1 cellular context compared by ENCODE assay signal in the genomic region with DNA sequence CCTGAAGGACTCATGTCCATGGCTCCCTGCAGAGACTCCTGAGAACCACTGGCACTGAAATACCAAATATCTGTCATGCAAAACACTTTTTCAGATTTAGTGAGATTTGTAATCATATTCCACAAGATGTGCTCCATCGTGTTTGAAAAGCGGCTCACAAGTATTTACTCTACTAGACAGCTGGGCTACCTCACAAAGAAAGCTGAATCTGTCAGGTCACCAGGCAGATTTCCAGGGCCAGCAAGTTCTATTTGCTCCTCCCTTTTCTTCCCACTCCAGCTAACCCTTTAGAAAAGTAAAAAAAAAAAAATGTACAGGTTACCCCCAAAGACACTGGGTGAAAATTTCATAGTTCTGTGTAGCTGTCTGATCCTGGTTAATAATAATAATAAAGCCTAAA.
TF ChIP-seq lines count a peak whose summit lies in the region.

No MANE protein-coding gene starts in this region.

TF ChIP-seq in SK-N-SH treated with all-trans-retinoic acid at 6 μM for 48 hours, 23 proteins besides CTCF, POLR2A, EP300 and RAD21 (continued from another document):
- TF ChIP-seq, protein P1, sequence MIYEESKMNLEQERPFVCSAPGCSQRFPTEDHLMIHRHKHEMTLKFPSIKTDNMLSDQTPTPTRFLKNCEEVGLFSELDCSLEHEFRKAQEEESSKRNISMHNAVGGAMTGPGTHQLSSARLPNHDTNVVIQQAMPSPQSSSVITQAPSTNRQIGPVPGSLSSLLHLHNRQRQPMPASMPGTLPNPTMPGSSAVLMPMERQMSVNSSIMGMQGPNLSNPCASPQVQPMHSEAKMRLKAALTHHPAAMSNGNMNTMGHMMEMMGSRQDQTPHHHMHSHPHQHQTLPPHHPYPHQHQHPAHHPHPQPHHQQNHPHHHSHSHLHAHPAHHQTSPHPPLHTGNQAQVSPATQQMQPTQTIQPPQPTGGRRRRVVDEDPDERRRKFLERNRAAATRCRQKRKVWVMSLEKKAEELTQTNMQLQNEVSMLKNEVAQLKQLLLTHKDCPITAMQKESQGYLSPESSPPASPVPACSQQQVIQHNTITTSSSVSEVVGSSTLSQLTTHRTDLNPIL (CRISPR knock-in tag; IDR thresholded peaks at IDR 0.05; ENCODE audit: low read depth): no peak
- TF ChIP-seq ZFP3 (CRISPR knock-in tag; IDR thresholded peaks at IDR 0.05): no peak
- TF ChIP-seq, protein P2, sequence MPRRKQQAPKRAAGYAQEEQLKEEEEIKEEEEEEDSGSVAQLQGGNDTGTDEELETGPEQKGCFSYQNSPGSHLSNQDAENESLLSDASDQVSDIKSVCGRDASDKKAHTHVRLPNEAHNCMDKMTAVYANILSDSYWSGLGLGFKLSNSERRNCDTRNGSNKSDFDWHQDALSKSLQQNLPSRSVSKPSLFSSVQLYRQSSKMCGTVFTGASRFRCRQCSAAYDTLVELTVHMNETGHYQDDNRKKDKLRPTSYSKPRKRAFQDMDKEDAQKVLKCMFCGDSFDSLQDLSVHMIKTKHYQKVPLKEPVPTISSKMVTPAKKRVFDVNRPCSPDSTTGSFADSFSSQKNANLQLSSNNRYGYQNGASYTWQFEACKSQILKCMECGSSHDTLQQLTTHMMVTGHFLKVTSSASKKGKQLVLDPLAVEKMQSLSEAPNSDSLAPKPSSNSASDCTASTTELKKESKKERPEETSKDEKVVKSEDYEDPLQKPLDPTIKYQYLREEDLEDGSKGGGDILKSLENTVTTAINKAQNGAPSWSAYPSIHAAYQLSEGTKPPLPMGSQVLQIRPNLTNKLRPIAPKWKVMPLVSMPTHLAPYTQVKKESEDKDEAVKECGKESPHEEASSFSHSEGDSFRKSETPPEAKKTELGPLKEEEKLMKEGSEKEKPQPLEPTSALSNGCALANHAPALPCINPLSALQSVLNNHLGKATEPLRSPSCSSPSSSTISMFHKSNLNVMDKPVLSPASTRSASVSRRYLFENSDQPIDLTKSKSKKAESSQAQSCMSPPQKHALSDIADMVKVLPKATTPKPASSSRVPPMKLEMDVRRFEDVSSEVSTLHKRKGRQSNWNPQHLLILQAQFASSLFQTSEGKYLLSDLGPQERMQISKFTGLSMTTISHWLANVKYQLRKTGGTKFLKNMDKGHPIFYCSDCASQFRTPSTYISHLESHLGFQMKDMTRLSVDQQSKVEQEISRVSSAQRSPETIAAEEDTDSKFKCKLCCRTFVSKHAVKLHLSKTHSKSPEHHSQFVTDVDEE (CRISPR knock-in tag; IDR thresholded peaks at IDR 0.05): no peak
- TF ChIP-seq ESRRG (CRISPR knock-in tag; IDR thresholded peaks at IDR 0.05): no peak
- no peak for TF ChIP-seq CSRNP3 (CRISPR knock-in tag; IDR thresholded peaks at IDR 0.05)
